Comparison of ENCODE assay signal across 13 cellular contexts in the genomic region with DNA sequence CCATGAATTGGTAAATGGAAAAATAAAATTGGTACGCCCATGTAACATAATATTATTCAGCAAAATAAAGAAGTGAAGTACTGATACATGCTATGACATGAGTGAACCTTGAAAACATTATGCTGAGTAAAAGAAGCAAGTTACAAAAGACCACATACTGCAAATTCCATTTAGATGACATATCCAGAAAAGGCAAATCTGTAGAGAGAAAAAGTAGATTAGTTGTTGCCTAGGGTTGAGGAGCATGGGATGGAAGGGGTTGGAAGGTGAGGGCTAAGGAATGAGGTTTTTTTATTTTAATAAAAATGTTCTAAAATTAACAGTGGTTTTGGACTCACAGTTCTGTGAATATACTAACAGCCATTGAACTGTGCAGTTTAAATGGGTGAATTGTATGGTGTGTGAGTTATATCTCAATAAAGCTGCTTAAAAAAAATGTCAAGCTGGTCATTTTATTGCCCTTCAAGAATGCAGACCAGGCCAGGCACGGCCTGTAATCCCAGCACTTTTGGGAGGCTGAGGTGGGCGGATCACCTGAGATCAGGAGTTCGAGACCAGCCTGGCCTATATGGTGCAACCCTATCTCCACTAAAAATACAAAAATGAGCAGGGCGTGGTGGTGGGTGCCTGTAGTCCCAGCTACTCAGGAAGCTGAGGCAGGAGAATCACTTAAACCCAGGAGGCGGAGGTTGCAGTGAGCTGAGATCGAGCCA. TPM values are rescaled to one million over a fixed set of nuclear protein-coding genes. Genes with fewer than 3 reads are reported as not detected.
A peak's percentile ranks its signal among the peaks of the same experiment; 100 is the strongest.
DNase-seq lines count a peak whose midpoint lies in the region; ATAC-seq, FAIRE-seq and TF ChIP-seq lines count a peak whose summit lies in the region.
"Had no signal": no experiment of that assay in that cellular context is flagged by ENCODE, and none has a peak within 500 bp of the region (broad histone marks: within the 10 kb centered on the region; RNA-seq: fewer than 3 reads in every experiment).

No MANE protein-coding gene starts in this region.

- H3K4me1 ChIP-seq in kidney (ENCODE audit: control insufficient read depth in 1 of 2, insufficient read depth in 1 of 2, low read depth in 1 of 2, low read length in 2 of 2) (peaks cover 3 to 7% of the 10 kb centered on the region in 2 donors), neural progenitor cell (peaks cover 11% of the 10 kb centered on the region)

- H3K4me3 ChIP-seq in epithelial cell of esophagus (ENCODE audit: low read length) (no peak overlapping the region), kidney (ENCODE audit: low read length in 2 of 2) (no peak overlapping the region), neural progenitor cell (no peak overlapping the region)
- H3K4me3 ChIP-seq: heart left ventricle, skin epidermis had no signal

- no peak for FAIRE-seq in kidney (lab: Jason Lieb, UNC)

- no peak overlapping the region for H3K9ac ChIP-seq in kidney (ENCODE audit: low read length in 2 of 2)
- H3K9ac ChIP-seq in neural progenitor cell: no peak overlapping the region

- H3K27ac ChIP-seq in kidney (ENCODE audit: low read depth in 2 of 2, low read length in 2 of 2): no peak overlapping the region
- no peak overlapping the region for H3K27ac ChIP-seq in neural progenitor cell
- H3K27ac ChIP-seq: heart left ventricle, skin epidermis had no signal

- peaks cover 2% of the 10 kb centered on the region for H3K9me3 Mint-ChIP-seq in neural progenitor cell

- H3K4me1 Mint-ChIP-seq in neural progenitor cell: peaks cover 21% of the 10 kb centered on the region

- no peaks in the 10 kb centered on the region for H3K79me2 ChIP-seq in neural progenitor cell (ENCODE audit: low read depth)

- TF ChIP-seq CTCF in epithelial cell of esophagus (IDR thresholded peaks at IDR 0.05; ENCODE audit: insufficient read depth, low read depth, low read length, missing control alignments): no peak
- no peak for TF ChIP-seq CTCF in kidney (IDR thresholded peaks at IDR 0.05; ENCODE audit: borderline replicate concordance, extremely low read depth, insufficient read depth)
- TF ChIP-seq CTCF in neural progenitor cell (IDR thresholded peaks at IDR 0.05): no peak

- ATAC-seq in HG02642 (IDR thresholded peaks at IDR 0.05; ENCODE audit: poor library complexity, unreplicated experiment) (no peak), GM18502 (IDR thresholded peaks at IDR 0.05; ENCODE audit: poor library complexity, unreplicated experiment) (no peak)
- ATAC-seq: heart left ventricle had no signal

- H3K4me2 ChIP-seq in neural progenitor cell: no peak overlapping the region

- no peak overlapping the region for H2AFZ ChIP-seq in neural progenitor cell (replicated peaks)

- H3K27me3 ChIP-seq in neural progenitor cell: no peaks in the 10 kb centered on the region
- H3K27me3 ChIP-seq: heart left ventricle had no signal

- H3K9me3 ChIP-seq in kidney (ENCODE audit: control insufficient read depth in 1 of 2, low read length in 2 of 2) (no peaks in the 10 kb centered on the region), neural progenitor cell (ENCODE audit: low read depth) (no peaks in the 10 kb centered on the region)
- H3K9me3 ChIP-seq: heart left ventricle had no signal

- H4K20me1 ChIP-seq in neural progenitor cell (ENCODE audit: low read depth): no peaks in the 10 kb centered on the region

- H3F3A ChIP-seq in neural progenitor cell (ENCODE audit: low read depth): no peaks in the 10 kb centered on the region

- peaks cover 2% of the 10 kb centered on the region for H3K27me3 Mint-ChIP-seq in neural progenitor cell (ENCODE audit: insufficient read depth, low read depth)

- intact Hi-C loops in kidney (cut with DNase I): no loop called here

- no peak overlapping the region for H3K27ac Mint-ChIP-seq in neural progenitor cell

- no peak overlapping the region for H3K4me3 Mint-ChIP-seq in neural progenitor cell

- H3K36me3 ChIP-seq in kidney (ENCODE audit: control insufficient read depth in 1 of 2, insufficient read depth in 2 of 2, low read length in 2 of 2) (no peaks in the 10 kb centered on the region), neural progenitor cell (no peaks in the 10 kb centered on the region)
- H3K36me3 ChIP-seq: heart left ventricle had no signal

- DNase-seq in ELR (ENCODE audit: low read depth) (peak; percentile 91), RPMI7951 (ENCODE audit: low read depth) (peak; percentile 84), epithelial cell of esophagus (ENCODE audit: low read depth) (peak; percentile 85), non-pigmented ciliary epithelial cell (ENCODE audit: low read depth) (peak; percentile 85), kidney (no peak), neural progenitor cell (ENCODE audit: low spot score) (no peak)
- DNase-seq: activated CD8-positive, alpha-beta memory T cell treated with anti-CD3 and anti-CD28 coated beads, Interleukin-2, amount 50 U/mL, for 48 hours; heart left ventricle; NCI-H526 treated with DMSO at 0.1 percent for 48 hours; stimulated activated CD8-positive, alpha-beta memory T cell treated with anti-CD3 and anti-CD28 coated beads, Interleukin-4, amount 100 ng/mL, for 48 hours had no signal

- no peaks in the 10 kb centered on the region for H3K36me3 Mint-ChIP-seq in neural progenitor cell

RNA-seq across cellular contexts. Expression of a gene that starts 8.1 kb away (rescaled TPM):
- total RNA-seq in RPMI7951 (2014; rRNA removed; shearing (Covaris generic)): 97.2 and 104 TPM in 2 replicates
- 101 TPM for total RNA-seq in kidney
- polyA plus RNA-seq in kidney (ENCODE audit: insufficient read depth, low read depth, low replicate concordance): 19.4 TPM
- 108 and 138 TPM in 2 replicates for total RNA-seq in neural progenitor cell (ENCODE audit: low replicate concordance)

Comparison
In these comparisons a context has a peak if more than half of its experiments do, and no peak if none do; other contexts are left out.
1. DNase-seq: peak in ELR (single experiment), RPMI7951 (single experiment), epithelial cell of esophagus (single experiment) and non-pigmented ciliary epithelial cell (single experiment); none in kidney (single experiment) and neural progenitor cell (single experiment).